ENCODE assay signal across 18 cellular contexts in the genomic region with DNA sequence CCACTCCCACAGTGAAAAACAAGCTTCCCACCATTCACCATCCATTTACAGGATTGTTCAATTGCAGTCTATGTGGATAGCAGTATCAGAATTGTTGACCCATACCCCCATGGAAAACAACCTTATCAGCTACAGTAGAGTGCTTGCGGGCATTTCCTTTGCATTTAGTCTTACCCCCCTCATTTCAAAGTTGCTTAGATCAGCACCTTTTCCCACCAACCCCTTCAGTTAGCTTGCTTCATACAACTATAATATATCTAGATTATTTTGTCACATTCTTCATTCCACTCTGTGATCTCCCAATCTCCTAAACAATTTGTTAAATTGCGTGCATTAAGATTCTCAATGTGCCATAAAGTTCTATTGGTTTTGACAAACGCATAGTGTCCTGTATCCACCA.
DNase-seq lines count a peak whose midpoint lies in the region; ATAC-seq, FAIRE-seq and TF ChIP-seq lines count a peak whose summit lies in the region.
"Had no signal": no experiment of that assay in that cellular context is flagged by ENCODE, and none has a peak within 500 bp of the region (broad histone marks: within the 10 kb centered on the region; RNA-seq: fewer than 3 reads in every experiment).

No MANE protein-coding gene starts in this region.

- in situ Hi-C loops in HepG2 (cut with HindIII; ENCODE audit: extremely low pct_ligation_motif_present, low pct_unique_long_range_greater_than_20kb) (no loop called here), K562 (cut with MboI) (no loop called here)

- no TSS peak for BruUV-seq in HepG2 (replicated peaks; lab: Mats Ljungman, UMichigan)
- no TSS peak for BruUV-seq in K562 (replicated peaks; lab: Mats Ljungman, UMichigan)

- no peaks in the 10 kb centered on the region for H3K9me1 ChIP-seq in K562 (ENCODE audit: control insufficient read depth, insufficient read depth, low read length)

- TF ChIP-seq POLR2A in HepG2 (IDR thresholded peaks at IDR 0.05; ENCODE audit: insufficient read depth in 1 of 2, low read depth in 2 of 2, low read length in 2 of 2) = no peak
- no peak for TF ChIP-seq POLR2A in right lobe of liver (IDR thresholded peaks at IDR 0.05)
- no peak for TF ChIP-seq POLR2A in K562 (conservative IDR thresholded peaks at IDR 0.05)

- no peak for FAIRE-seq in HepG2 (lab: Jason Lieb, UNC)
- no peak for FAIRE-seq in K562 (lab: Jason Lieb, UNC)
- FAIRE-seq: D721Med, G401.6, GM19239 had no signal

- POLR2A ChIA-PET in HepG2 (lab: Yijun Ruan, JAX) = no interaction called here
- POLR2A ChIA-PET in K562 (lab: Yijun Ruan, JAX) = interaction anchor here (0.5 kb wide), 1 partner anchor 93 kb away, joined by 3 read pairs; no protein-coding TSS in a partner anchor

- no peaks in the 10 kb centered on the region for H3K36me3 ChIP-seq in HepG2 (replicated peaks in 1 of 2; ENCODE audit: control insufficient read depth in 1 of 2, insufficient read depth in 2 of 2, low read length in 2 of 2)
- H3K36me3 ChIP-seq in right lobe of liver = no peaks in the 10 kb centered on the region
- H3K36me3 ChIP-seq in K562 (ENCODE audit: control insufficient read depth, insufficient read depth, low read length) = no peaks in the 10 kb centered on the region
- H3K36me3 ChIP-seq: BLaER1 treated with 17β-estradiol and CSF1 and Interleukin-3, amounts not matched to agents 10 nM and 100 nM had no signal

- H4K20me1 ChIP-seq in HepG2 (ENCODE audit: insufficient read depth, low read length) (no peaks in the 10 kb centered on the region), K562 (replicated peaks; ENCODE audit: control insufficient read depth, insufficient read depth, low read length) (no peaks in the 10 kb centered on the region)
- H4K20me1 ChIP-seq: BLaER1 treated with 17β-estradiol and CSF1 and Interleukin-3, amounts not matched to agents 10 nM and 100 nM had no signal

- TF ChIP-seq CTCF in HepG2 (CRISPR knock-in tag; IDR thresholded peaks at IDR 0.05) (no peak), right lobe of liver (IDR thresholded peaks at IDR 0.05) (no peak), K562 (IDR thresholded peaks at IDR 0.05 in 2 of 3, conservative IDR thresholded peaks at IDR 0.05 in 1 of 3; ENCODE audit: insufficient read depth in 2 of 3, low read depth in 1 of 3, low read length in 3 of 3) (no peak)

- H3K27ac ChIP-seq in HepG2 (ENCODE audit: extremely low read length, insufficient read depth, low read length) (no peak overlapping the region), right lobe of liver (no peak overlapping the region), K562 (ENCODE audit: extremely low read depth, low read depth, low read length) (no peak overlapping the region)
- H3K27ac ChIP-seq: 22Rv1; BLaER1 treated with 17β-estradiol and CSF1 and Interleukin-3, amounts not matched to agents 10 nM and 100 nM; C4-2B had no signal

- H3K9ac ChIP-seq in HepG2 (ENCODE audit: insufficient read depth, low read depth, low read length) = no peak overlapping the region
- H3K9ac ChIP-seq in K562 (ENCODE audit: insufficient read depth in 1 of 2, low read depth in 2 of 2, low read length in 2 of 2) = no peak overlapping the region
- H3K9ac ChIP-seq: BLaER1 treated with 17β-estradiol and CSF1 and Interleukin-3, amounts not matched to agents 10 nM and 100 nM had no signal

- H3K4me1 ChIP-seq in HepG2 (ENCODE audit: insufficient read depth, low read length) = peaks cover 20% of the 10 kb centered on the region
- no peaks in the 10 kb centered on the region for H3K4me1 ChIP-seq in right lobe of liver
- no peaks in the 10 kb centered on the region for H3K4me1 ChIP-seq in K562 (replicated peaks in 1 of 2; ENCODE audit: control insufficient read depth in 2 of 2, insufficient read depth in 2 of 2, low read length in 2 of 2)

- TF ChIP-seq EP300 in HepG2 (IDR thresholded peaks at IDR 0.05; ENCODE audit: low read depth in 2 of 2, low read length in 2 of 2) = no peak
- TF ChIP-seq EP300 in HepG2 (CRISPR knock-in tag; IDR thresholded peaks at IDR 0.05; ENCODE audit: borderline replicate concordance) = no peak
- no peak for TF ChIP-seq EP300 in K562 (IDR thresholded peaks at IDR 0.05; ENCODE audit: low read length)

- intact Hi-C loops in HepG2 (cut with micrococcal nuclease; ENCODE audit: unreplicated experiment) = no loop called here
- intact Hi-C loops in right lobe of liver (cut with DNase I) = no loop called here
- intact Hi-C loops in K562 (cut with micrococcal nuclease) = no loop called here

- no peak overlapping the region for H3K4me3 ChIP-seq in HepG2 (replicated peaks in 1 of 3; ENCODE audit: insufficient read depth in 1 of 3, low read depth in 2 of 3, low read length in 3 of 3)
- H3K4me3 ChIP-seq in right lobe of liver = no peak overlapping the region
- H3K4me3 ChIP-seq in K562 = no peak overlapping the region
- H3K4me3 ChIP-seq: BLaER1 treated with 17β-estradiol and CSF1 and Interleukin-3, amounts not matched to agents 10 nM and 100 nM had no signal

- H3K9me3 ChIP-seq in HepG2 (ENCODE audit: low read length) (no peaks in the 10 kb centered on the region), right lobe of liver (no peaks in the 10 kb centered on the region), K562 (replicated peaks; ENCODE audit: control insufficient read depth, insufficient read depth, low read depth, low read length) (no peaks in the 10 kb centered on the region)
- H3K9me3 ChIP-seq: BLaER1 treated with 17β-estradiol and CSF1 and Interleukin-3, amounts not matched to agents 10 nM and 100 nM; Caco-2 had no signal

- CTCF ChIA-PET in HepG2 (lab: Yijun Ruan, JAX; ENCODE audit: low intra/inter-chr PET ratio, low total read pairs) (no interaction called here), K562 (lab: Yijun Ruan, JAX; ENCODE audit: low intra/inter-chr PET ratio) (no interaction called here)

- H2AFZ ChIP-seq in HepG2 (ENCODE audit: low read length) (no peak overlapping the region), K562 (ENCODE audit: low read depth, low read length) (no peak overlapping the region)

- ATAC-seq in HepG2 (no peak), right lobe of liver (no peak), K562 (no peak)
- ATAC-seq: CD8-positive, alpha-beta T cell had no signal

- H3K79me2 ChIP-seq in HepG2 (ENCODE audit: insufficient read depth, low read length) (no peaks in the 10 kb centered on the region), K562 (ENCODE audit: control insufficient read depth, insufficient read depth, low read length) (no peaks in the 10 kb centered on the region)

- WGBS in HepG2 (ENCODE audit: low lambda C conversion rate) = 89% methylated on average over 3 of the region's 3 CpGs
- WGBS in right lobe of liver (ENCODE audit: insufficient coverage, low coverage, low lambda C conversion rate, missing lambda C conversion rate) = 58% methylated on average over 3 of the region's 3 CpGs
- 0% methylated on average over 3 of the region's 3 CpGs for WGBS in K562 (ENCODE audit: insufficient coverage, low coverage, missing lambda C conversion rate)

- H3K27me3 ChIP-seq in HepG2 (ENCODE audit: control insufficient read depth in 1 of 2, insufficient read depth in 2 of 2, low read length in 2 of 2) (no peaks in the 10 kb centered on the region), right lobe of liver (no peaks in the 10 kb centered on the region), K562 (ENCODE audit: control insufficient read depth in 2 of 2, insufficient read depth in 2 of 2, low read length in 2 of 2) (no peaks in the 10 kb centered on the region)
- H3K27me3 ChIP-seq: BLaER1 treated with 17β-estradiol and CSF1 and Interleukin-3, amounts not matched to agents 10 nM and 100 nM had no signal

- no peak for TF ChIP-seq RAD21 in HepG2 (CRISPR knock-in tag; IDR thresholded peaks at IDR 0.05)
- TF ChIP-seq RAD21 in K562 (CRISPR knock-in tag; conservative IDR thresholded peaks at IDR 0.05 in 1 of 2, IDR thresholded peaks at IDR 0.05 in 1 of 2) = no peak

- H3K4me2 ChIP-seq in HepG2 (ENCODE audit: low read depth, low read length) = no peak overlapping the region
- no peak overlapping the region for H3K4me2 ChIP-seq in K562 (ENCODE audit: insufficient read depth, low read length)
- H3K4me2 ChIP-seq: BLaER1 treated with 17β-estradiol and CSF1 and Interleukin-3, amounts not matched to agents 10 nM and 100 nM had no signal

- DNase-seq in HepG2 (ENCODE audit: low spot score) (no peak), right lobe of liver (no peak), K562 (ENCODE audit: extremely low read depth in 1 of 4, low spot score in 3 of 4) (no peak), Ammon's horn (ENCODE audit: low spot score) (no peak), HuH-7 (ENCODE audit: low spot score) (no peak)
- DNase-seq: ACHN; Caco-2; Calu3; CD4-positive, alpha-beta T cell; CD8-positive, alpha-beta T cell; DMS79 treated with DMSO at 0.1 percent for 48 hours; GF-D8 had no signal

TF ChIP-seq in HepG2, 621 proteins besides CTCF, POLR2A, EP300 and RAD21:
- peak; percentile 76 for TF ChIP-seq MAFF (IDR thresholded peaks at IDR 0.05; ENCODE audit: low read depth, low read length)
- TF ChIP-seq ZNF556 (CRISPR knock-in tag; IDR thresholded peaks at IDR 0.05; ENCODE audit: borderline replicate concordance) = no peak
- peak; percentile 84 to 92 for TF ChIP-seq MAFK (conservative IDR thresholded peaks at IDR 0.05 in 1 of 2, IDR thresholded peaks at IDR 0.05 in 1 of 2; ENCODE audit: low read length in 2 of 2)
- no peak for TF ChIP-seq DR1 (CRISPR knock-in tag; IDR thresholded peaks at IDR 0.05)
- peak; percentile 34; the same call in 1 of the 2 replicates for TF ChIP-seq ZNF615 (CRISPR knock-in tag; IDR thresholded peaks at IDR 0.05; ENCODE audit: borderline replicate concordance)

TF ChIP-seq in K562, 482 proteins besides CTCF, POLR2A, EP300 and RAD21 (continues in another document):
- TF ChIP-seq MAFF (IDR thresholded peaks at IDR 0.05; ENCODE audit: low read length) = peak; percentile 27; the same call in 1 of the 2 replicates
- no peak for TF ChIP-seq THRAP3 (IDR thresholded peaks at IDR 0.05; ENCODE audit: borderline replicate concordance)
- TF ChIP-seq NCOR1 (IDR thresholded peaks at IDR 0.05) = no peak
- TF ChIP-seq PRPF4 (IDR thresholded peaks at IDR 0.05; ENCODE audit: insufficient read depth, low read depth, low read length, poor library complexity, severe bottlenecking) = no peak
- no peak for TF ChIP-seq XRCC3 (IDR thresholded peaks at IDR 0.05)
- 0 out of 2 replicates have a peak, but pooled peaks have one; percentile 14 for TF ChIP-seq ZNF316 (IDR thresholded peaks at IDR 0.05)
- TF ChIP-seq EGR1 (conservative IDR thresholded peaks at IDR 0.05) = no peak
- no peak for TF ChIP-seq CBFA2T2 (conservative IDR thresholded peaks at IDR 0.05)
